27 cellular contexts compared by ENCODE assay signal in genomic region chr20:2149507-2149906, GRCh38. TPM values are rescaled to one million over a fixed set of nuclear protein-coding genes. Genes with fewer than 3 reads are reported as not detected.
DNase-seq lines count a peak whose midpoint lies in the region; ATAC-seq, FAIRE-seq and TF ChIP-seq lines count a peak whose summit lies in the region.
"Had no signal": no experiment of that assay in that cellular context is flagged by ENCODE, and none has a peak within 500 bp of the region (broad histone marks: within the 10 kb centered on the region; RNA-seq: fewer than 3 reads in every experiment).

No MANE protein-coding gene starts in this region.

- no peak overlapping the region for H2BK15ac ChIP-seq in H1 (ENCODE audit: low read length)
- no peak overlapping the region for H2BK15ac ChIP-seq in mesenchymal stem cell (ENCODE audit: low read depth, poor library complexity, severe bottlenecking)

- no peak overlapping the region for H3K18ac ChIP-seq in H1 (ENCODE audit: extremely low read depth, low read length)
- no peak overlapping the region for H3K18ac ChIP-seq in mesenchymal stem cell (ENCODE audit: low read depth in 1 of 2, low read length in 2 of 2)

- H4K5ac ChIP-seq in H1 (ENCODE audit: insufficient read length, low read depth, low read length) = no peak overlapping the region

- no peak overlapping the region for H3K27ac Mint-ChIP-seq in GM23338
- H3K27ac Mint-ChIP-seq: activated CD4-positive, alpha-beta T cell treated with anti-CD3 and anti-CD28 coated beads, Interleukin-2, amount 10 ng/mL, durations not matched to agents 7 days and 5 days; mesothelial cell of epicardium; T-helper 17 cell had no signal

- H3K9me2 ChIP-seq in GM23338 (ENCODE audit: insufficient read depth) = no peaks in the 10 kb centered on the region

- no peak overlapping the region for H3K23ac ChIP-seq in H1 (ENCODE audit: insufficient read length)
- H3K23ac ChIP-seq in mesenchymal stem cell (ENCODE audit: low read length in 2 of 2) = no peak overlapping the region

- H3K4me1 ChIP-seq in GM23338 (ENCODE audit: insufficient read depth) (peaks cover 5% of the 10 kb centered on the region; the same call in 1 of the 2 replicates), NT2/D1 (ENCODE audit: insufficient read depth, insufficient read length) (peaks cover 9% of the 10 kb centered on the region), H1 (replicated peaks in 1 of 4; ENCODE audit: control insufficient read depth in 3 of 4, insufficient read depth in 4 of 4, low read length in 3 of 4) (peaks cover 2 to 6% (median 4%) of the 10 kb centered on the region in 4 experiments; a peak in 5 of 7 replicates), mesenchymal stem cell (ENCODE audit: control insufficient read depth, insufficient read depth, low read depth, low read length) (peaks cover 5% of the 10 kb centered on the region)
- H3K4me1 ChIP-seq: BLaER1 treated with 17β-estradiol and CSF1 and Interleukin-3, amounts not matched to agents 10 nM and 100 nM had no signal

- 86% methylated on average over 6 of the region's 6 CpGs; no CpG with 5 or more reads in 1 of the 2 experiments for WGBS in H1 (ENCODE audit: extremely low coverage in 1 of 2, insufficient coverage in 1 of 2, insufficient read length in 1 of 2, insufficient replicate concordance in 2 of 2, low coverage in 1 of 2, low lambda C conversion rate in 2 of 2, missing lambda C conversion rate in 1 of 2), 2 experiments
- WGBS in mesenchymal stem cell = 84% methylated on average over 5 of the region's 6 CpGs

- H3K9me3 ChIP-seq in NT2/D1 (ENCODE audit: insufficient read depth, low read length) = no peaks in the 10 kb centered on the region
- H3K9me3 ChIP-seq in H1 (ENCODE audit: insufficient read depth in 2 of 2, low read depth in 1 of 2, low read length in 1 of 2) = no peaks in the 10 kb centered on the region
- H3K9me3 ChIP-seq in mesenchymal stem cell (ENCODE audit: control insufficient read depth, low read length) = no peaks in the 10 kb centered on the region
- H3K9me3 ChIP-seq: BLaER1 treated with 17β-estradiol and CSF1 and Interleukin-3, amounts not matched to agents 10 nM and 100 nM; esophagus squamous epithelium; left lung; stomach; transverse colon had no signal

- H4K20me1 ChIP-seq in GM23338 (replicated peaks; ENCODE audit: insufficient read depth) (0 out of 2 replicates have a peak, but pooled peaks cover 5% of the 10 kb centered on the region), H1 (replicated peaks in 1 of 2; ENCODE audit: control insufficient read depth in 1 of 2, insufficient read depth in 2 of 2, low read length in 2 of 2) (peaks cover 5 to 10% of the 10 kb centered on the region in 2 experiments)

- no peaks in the 10 kb centered on the region for H3K36me3 ChIP-seq in GM23338 (ENCODE audit: insufficient read depth)
- peaks cover 24% of the 10 kb centered on the region for H3K36me3 ChIP-seq in NT2/D1 (ENCODE audit: insufficient read depth, insufficient read length, low read length)
- peaks cover 0 to 5% (median under 1%) of the 10 kb centered on the region in 4 experiments; a peak in 2 of 8 replicates for H3K36me3 ChIP-seq in H1 (ENCODE audit: control insufficient read depth in 2 of 4, insufficient read depth in 4 of 4, low read length in 3 of 4)
- peaks cover 38 to 47% of the 10 kb centered on the region in 2 experiments for H3K36me3 ChIP-seq in mesenchymal stem cell (ENCODE audit: control insufficient read depth in 1 of 2, insufficient read depth in 2 of 2, low read depth in 1 of 2, low read length in 2 of 2)

- no peak overlapping the region for H2AFZ ChIP-seq in GM23338
- no peak overlapping the region for H2AFZ ChIP-seq in H1 (ENCODE audit: low read length)
- H2AFZ ChIP-seq in mesenchymal stem cell (ENCODE audit: low read depth, low read length) = no peak overlapping the region

- H3K27ac ChIP-seq in GM23338 (ENCODE audit: low read depth) (no peak overlapping the region), H1 (ENCODE audit: low read depth, low read length) (no peak overlapping the region), mesenchymal stem cell (ENCODE audit: low read length, poor library complexity, severe bottlenecking) (no peak overlapping the region)
- H3K27ac ChIP-seq: BLaER1 treated with 17β-estradiol and CSF1 and Interleukin-3, amounts not matched to agents 10 nM and 100 nM; esophagus squamous epithelium; left lung; stomach; transverse colon had no signal

- TF ChIP-seq EP300 in H1 (IDR thresholded peaks at IDR 0.05; ENCODE audit: borderline replicate concordance in 1 of 2, low read depth in 2 of 2, low read length in 2 of 2) = no peak

- H3K27me3 ChIP-seq in GM23338 (ENCODE audit: insufficient read depth) = no peaks in the 10 kb centered on the region
- H3K27me3 ChIP-seq in NT2/D1 (ENCODE audit: insufficient read depth, insufficient read length) = no peaks in the 10 kb centered on the region
- no peaks in the 10 kb centered on the region for H3K27me3 ChIP-seq in H1 (replicated peaks in 1 of 4; ENCODE audit: control insufficient read depth in 3 of 4, extremely low read depth in 1 of 4, insufficient read depth in 3 of 4, low read length in 3 of 4)
- no peaks in the 10 kb centered on the region for H3K27me3 ChIP-seq in mesenchymal stem cell (ENCODE audit: control insufficient read depth in 1 of 2, insufficient read depth in 1 of 2, low read length in 2 of 2)
- H3K27me3 ChIP-seq: BLaER1 treated with 17β-estradiol and CSF1 and Interleukin-3, amounts not matched to agents 10 nM and 100 nM; esophagus squamous epithelium; left lung; stomach; transverse colon had no signal

- CTCF ChIA-PET in H1 (lab: Charles Lee; ENCODE audit: partially characterized antibody) (interaction anchor here (0.6 to 3.3 kb wide), 7 partner anchors 14 to 268 kb away, joined by 3 to 17 read pairs (median 4); no protein-coding TSS in a partner anchor), HEK293T (lab: Yijun Ruan, JAX) (no interaction called here)

- H4K8ac ChIP-seq in H1 (ENCODE audit: extremely low read depth, insufficient read depth, low read length) (no peak overlapping the region), mesenchymal stem cell (ENCODE audit: low read length) (no peak overlapping the region)

- no peak overlapping the region for H2BK20ac ChIP-seq in H1 (ENCODE audit: low read length)

- H3K79me1 ChIP-seq in H1 (ENCODE audit: low read depth, low read length) (peaks cover 4% of the 10 kb centered on the region; the same call in 1 of the 2 replicates), mesenchymal stem cell (replicated peaks; ENCODE audit: low read length, poor library complexity, severe bottlenecking) (peaks cover 35% of the 10 kb centered on the region)

- no peak overlapping the region for H3K4me3 Mint-ChIP-seq in GM23338
- H3K4me3 Mint-ChIP-seq: activated CD4-positive, alpha-beta T cell treated with anti-CD3 and anti-CD28 coated beads, Interleukin-2, amount 10 ng/mL, durations not matched to agents 7 days and 5 days; mesothelial cell of epicardium; naive thymus-derived CD8-positive, alpha-beta T cell; T-helper 17 cell had no signal

- peaks cover 3% of the 10 kb centered on the region; the same call in 2 of the 3 replicates for H3K36me3 Mint-ChIP-seq in GM23338 (ENCODE audit: low read depth)
- H3K36me3 Mint-ChIP-seq: activated naive CD4-positive, alpha-beta T cell treated with anti-CD3 and anti-CD28 coated beads, Interleukin-2, amount 50 U/mL, for 72 hours had no signal

- POLR2A ChIA-PET in H1 (lab: Charles Lee; ENCODE audit: partially characterized antibody) = interaction anchor here (0.6 to 2.1 kb wide), 6 partner anchors 13 to 539 kb away, joined by 3 to 9 read pairs (median 4); partner anchors contain the start of gene NOP56
- POLR2A ChIA-PET in HEK293T (lab: Yijun Ruan, JAX) = interaction anchor here (1.1 kb wide), 1 partner anchor 46 kb away, joined by 3 read pairs; no protein-coding TSS in a partner anchor

- H3K23me2 ChIP-seq in H1 (ENCODE audit: low read depth, low read length) = no peaks in the 10 kb centered on the region

- H2BK120ac ChIP-seq in H1 (replicated peaks; ENCODE audit: low read depth, low read length) = no peak overlapping the region
- H2BK120ac ChIP-seq in mesenchymal stem cell (ENCODE audit: low read depth, low read length) = no peak overlapping the region

- H3K4me2 ChIP-seq in GM23338 (no peak overlapping the region), H1 (ENCODE audit: insufficient read depth in 1 of 2, low read depth in 2 of 2, low read length in 2 of 2) (no peak overlapping the region), mesenchymal stem cell (ENCODE audit: low read length, poor library complexity, severe bottlenecking) (no peak overlapping the region)
- H3K4me2 ChIP-seq: BLaER1 treated with 17β-estradiol and CSF1 and Interleukin-3, amounts not matched to agents 10 nM and 100 nM had no signal

- H3K4ac ChIP-seq in H1 (replicated peaks; ENCODE audit: insufficient read length, low read depth, low read length) (no peak overlapping the region), mesenchymal stem cell (ENCODE audit: low read depth in 1 of 2, low read length in 2 of 2) (no peak overlapping the region)

- H3K79me2 ChIP-seq in GM23338 (replicated peaks; ENCODE audit: insufficient read depth) = no peaks in the 10 kb centered on the region
- no peaks in the 10 kb centered on the region for H3K79me2 ChIP-seq in H1 (ENCODE audit: control insufficient read depth in 1 of 2, insufficient read depth in 2 of 2, low read length in 2 of 2)

- TF ChIP-seq CTCF in GM23338 (conservative IDR thresholded peaks at IDR 0.05; ENCODE audit: low read depth in 2 of 2) = no peak
- no peak for TF ChIP-seq CTCF in H1 (IDR thresholded peaks at IDR 0.05; ENCODE audit: control extremely low read depth in 1 of 3, insufficient read depth in 1 of 3, low read depth in 1 of 3, low read length in 3 of 3)

- no peak for TF ChIP-seq RAD21 in H1 (IDR thresholded peaks at IDR 0.05 in 1 of 2, conservative IDR thresholded peaks at IDR 0.05 in 1 of 2; ENCODE audit: low read depth in 2 of 2, low read length in 2 of 2)

- peak; percentile 28 for FAIRE-seq in H1 (lab: Jason Lieb, UNC)
- FAIRE-seq: RCC 7860 had no signal

- H4K91ac ChIP-seq in H1 (replicated peaks; ENCODE audit: insufficient read length, low read length) (no peak overlapping the region), mesenchymal stem cell (ENCODE audit: low read length) (no peak overlapping the region)

- H3K4me1 Mint-ChIP-seq in GM23338 = peaks cover 42% of the 10 kb centered on the region
- H3K4me1 Mint-ChIP-seq: activated CD4-positive, alpha-beta T cell treated with anti-CD3 and anti-CD28 coated beads, Interleukin-2, amount 10 ng/mL, durations not matched to agents 7 days and 5 days had no signal

- ATAC-seq in GM23338 (peak; percentile 57), HG03039 (IDR thresholded peaks at IDR 0.05; ENCODE audit: unreplicated experiment) (no peak)
- ATAC-seq: activated naive CD4-positive, alpha-beta T cell treated with anti-CD3 and anti-CD28 coated beads, Interleukin-2, amount 50 U/mL, for 72 hours; HCT116; left lung; naive thymus-derived CD8-positive, alpha-beta T cell; T-helper 17 cell had no signal

- H3K9me3 Mint-ChIP-seq in GM23338 = no peaks in the 10 kb centered on the region
- H3K9me3 Mint-ChIP-seq: activated CD4-positive, alpha-beta T cell treated with anti-CD3 and anti-CD28 coated beads, Interleukin-2, amount 10 ng/mL, durations not matched to agents 7 days and 5 days; activated naive CD4-positive, alpha-beta T cell treated with anti-CD3 and anti-CD28 coated beads, Interleukin-2, amount 50 U/mL, for 72 hours; mesothelial cell of epicardium; naive thymus-derived CD8-positive, alpha-beta T cell had no signal

- TF ChIP-seq POLR2A in H1 (IDR thresholded peaks at IDR 0.05; ENCODE audit: control extremely low read depth in 1 of 2, low read depth in 2 of 2, low read length in 2 of 2) = no peak

- DNase-seq in GM23338 (ENCODE audit: low spot score) = peak; percentile 51
- peak; percentile 40 for DNase-seq in NT2/D1 (ENCODE audit: low read depth, low spot score)
- no peak for DNase-seq in H1 (ENCODE audit: low read depth in 1 of 2, low spot score in 2 of 2)
- peak; percentile 34 for DNase-seq in mesenchymal stem cell
- DNase-seq in HEK293T (ENCODE audit: extremely low spot score) = no peak
- no peak for DNase-seq in NCI-H187 (lab: John Stamatoyannopoulos, UW)
- DNase-seq in stimulated activated CD4-positive, alpha-beta T cell treated with anti-CD3 and anti-CD28 coated beads, Interleukin-4, amount 100 ng/mL, for 4 hours = no peak
- DNase-seq: activated CD4-positive, alpha-beta T cell treated with anti-CD3 and anti-CD28 coated beads, Interleukin-2, amount 10 ng/mL, durations not matched to agents 7 days and 5 days; esophagus squamous epithelium; head of caudate nucleus; Kasumi-1; left lung; naive thymus-derived CD8-positive, alpha-beta T cell; NCI-H1417; NCI-H2107; NCI-H510A; retina; stimulated activated CD4-positive, alpha-beta T cell treated with anti-CD3 and anti-CD28 coated beads, Interleukin-12 subunit alpha, Interleukin-12 subunit beta, amount 100 ng/mL, for 4 hours; stomach; T-helper 17 cell; transverse colon had no signal

- H3K14ac ChIP-seq in H1 (ENCODE audit: insufficient read length) (no peak overlapping the region), mesenchymal stem cell (ENCODE audit: low read length in 2 of 2) (no peak overlapping the region)

- H3K56ac ChIP-seq in H1 (replicated peaks; ENCODE audit: insufficient read length, low read depth, low read length) = no peak overlapping the region

- no peaks in the 10 kb centered on the region for H3F3A ChIP-seq in GM23338 (replicated peaks; ENCODE audit: low read depth)

- H3K4me3 ChIP-seq in GM23338 (no peak overlapping the region), NT2/D1 (ENCODE audit: insufficient read length, low read depth) (no peak overlapping the region), H1 (ENCODE audit: extremely low read depth in 1 of 4, insufficient read depth in 2 of 4, low read depth in 3 of 4, low read length in 4 of 4) (no peak overlapping the region), mesenchymal stem cell (ENCODE audit: insufficient read depth in 1 of 2, low read depth in 1 of 2, low read length in 2 of 2) (no peak overlapping the region)
- H3K4me3 ChIP-seq: BLaER1 treated with 17β-estradiol and CSF1 and Interleukin-3, amounts not matched to agents 10 nM and 100 nM; esophagus squamous epithelium; left lung; stomach; transverse colon had no signal

- 0 out of 2 replicates have a peak overlapping the region, but pooled peaks have one; percentile 42 for H2BK12ac ChIP-seq in H1 (ENCODE audit: low read depth, low read length)
- no peak overlapping the region for H2BK12ac ChIP-seq in mesenchymal stem cell (ENCODE audit: low read length in 2 of 2)

- H2AK5ac ChIP-seq in H1 (ENCODE audit: low read depth, low read length) (no peak overlapping the region), mesenchymal stem cell (ENCODE audit: low read length, severe bottlenecking) (no peak overlapping the region)

- H3K27me3 Mint-ChIP-seq in GM23338 (ENCODE audit: insufficient read depth, low read depth, poor library complexity) = peaks cover 6% of the 10 kb centered on the region
- H3K27me3 Mint-ChIP-seq: activated CD4-positive, alpha-beta T cell treated with anti-CD3 and anti-CD28 coated beads, Interleukin-2, amount 10 ng/mL, durations not matched to agents 7 days and 5 days; naive thymus-derived CD8-positive, alpha-beta T cell; T-helper 17 cell had no signal

- H2BK5ac ChIP-seq in H1 (ENCODE audit: low read depth, low read length) = 0 out of 2 replicates have a peak overlapping the region, but pooled peaks have one; percentile 19
- no peak overlapping the region for H2BK5ac ChIP-seq in mesenchymal stem cell (ENCODE audit: low read depth, low read length, poor library complexity, severe bottlenecking)

- H3K9ac ChIP-seq in NT2/D1 (ENCODE audit: insufficient read length, low read depth) (no peak overlapping the region), H1 (replicated peaks in 1 of 4; ENCODE audit: extremely low read depth in 1 of 4, low read depth in 3 of 4, low read length in 3 of 4) (no peak overlapping the region), mesenchymal stem cell (ENCODE audit: low read length) (no peak overlapping the region)
- H3K9ac ChIP-seq: BLaER1 treated with 17β-estradiol and CSF1 and Interleukin-3, amounts not matched to agents 10 nM and 100 nM had no signal

RNA-seq across cellular contexts. Expression of gene STK35, which starts 47.9 kb away (rescaled TPM):
- 51.4 and 59.7 TPM in 2 replicates for total RNA-seq in GM23338 (2014; rRNA removed; shearing (Covaris generic))
- polyA plus RNA-seq in GM23338 (2016; fragmentation: Nextera tagmentation; extraction: Ambion mirVana) (14.2 and 15.9 TPM in 2 replicates), H1 (2011; rRNA removed) (24.9 and 26.8 TPM in 2 replicates)
- 45.0 and 47.3 TPM in 2 replicates for total RNA-seq in H1 (2021; fragmentation: NEBNext Ultra II Directional; extraction: Animal tissue kit (Norgen Biotek cat#: 25700))
- 19.2 TPM for polyA plus RNA-seq in H1 (2011; cell fraction: cytosol; rRNA removed)
- 21.3 TPM for polyA plus RNA-seq in H1 (2011; cell fraction: nucleus; rRNA removed)
- polyA plus RNA-seq in H1 (2012, experiment 1 of 2) = 21.0 to 22.9 TPM (median 22.4 TPM) in 4 replicates
- 28.1 TPM for polyA plus RNA-seq in H1 (2012, experiment 2 of 2)
- 22.1 TPM for polyA plus RNA-seq in H1 (2013, experiment 1 of 2)
- 22.8 TPM for polyA plus RNA-seq in H1 (2013, experiment 2 of 2)
- 41.9 and 52.8 TPM in 2 replicates for polyA minus RNA-seq in H1 (2011; rRNA and poly(A)+ RNA removed)
- 25.0 TPM for polyA minus RNA-seq in H1 (2011; cell fraction: cytosol; rRNA and poly(A)+ RNA removed)
- 17.1 TPM for polyA minus RNA-seq in H1 (2011; cell fraction: nucleus; rRNA and poly(A)+ RNA removed)
- polyA plus RNA-seq in mesenchymal stem cell (2013, experiment 1 of 2) = 11.0 TPM
- polyA plus RNA-seq in mesenchymal stem cell (2013, experiment 2 of 2) = 10.8 TPM

Comparison
In these comparisons a context has a peak if more than half of its experiments do, and no peak if none do; other contexts are left out.
1. DNase-seq: peak in GM23338 (single experiment), NT2/D1 (single experiment) and mesenchymal stem cell (single experiment); none in H1 (0 of 2), HEK293T (single experiment), NCI-H187 (0 of 2) and stimulated activated CD4-positive, alpha-beta T cell treated with anti-CD3 and anti-CD28 coated beads, Interleukin-4, amount 100 ng/mL, for 4 hours (0 of 2).